In genomic region chr1:172530000-172530399, GRCh38 we compare ENCODE assay signal across 21 cellular contexts. TPM values are rescaled to one million over a fixed set of nuclear protein-coding genes. Genes with fewer than 3 reads are reported as not detected.
DNase-seq lines count a peak whose midpoint lies in the region; TF ChIP-seq lines count a peak whose summit lies in the region.
"Had no signal": no experiment of that assay in that cellular context is flagged by ENCODE, and none has a peak within 500 bp of the region (broad histone marks: within the 10 kb centered on the region; RNA-seq: fewer than 3 reads in every experiment).

No MANE protein-coding gene starts in this region.

- TF ChIP-seq CTCF in coronary artery (IDR thresholded peaks at IDR 0.05) (no peak), prostate gland (IDR thresholded peaks at IDR 0.05) (no peak)

- H3K4me3 ChIP-seq in coronary artery = no peak overlapping the region
- H3K4me3 ChIP-seq in prostate gland = no peak overlapping the region
- H3K4me3 ChIP-seq: HAP-1, lung, skin epidermis had no signal

- no peak for TF ChIP-seq POLR2A in prostate gland (IDR thresholded peaks at IDR 0.05)

- DNase-seq in SIG-M5 treated with dmso at 0.1 percent for 504 hours (lab: John Stamatoyannopoulos, UW; ENCODE audit: unreplicated experiment) (peak; percentile 45), SIG-M5 (lab: John Stamatoyannopoulos, UW) (no peak), NCI-H526 treated with DMSO at 0.1 percent for 48 hours (lab: John Stamatoyannopoulos, UW) (peak; percentile 73), amniotic epithelial cell (ENCODE audit: low read depth) (peak; percentile 61), renal cortical epithelial cell (ENCODE audit: low read depth) (peak; percentile 25), posterior vena cava (ENCODE audit: low spot score) (no peak), coronary artery (ENCODE audit: low spot score) (no peak), prostate gland (ENCODE audit: low spot score) (no peak)
- DNase-seq: 8988T; activated CD4-positive, alpha-beta memory T cell treated with anti-CD3 and anti-CD28 coated beads for 36 hours; activated CD8-positive, alpha-beta memory T cell treated with anti-CD3 and anti-CD28 coated beads, Interleukin-2, amount 50 U/mL, for 48 hours; AML-193; CD8-positive, alpha-beta T cell; IMR-90; kidney glomerular epithelial cell; NCI-H146; NCI-H510A treated with DMSO at 0.1 percent for 48 hours; stimulated activated CD4-positive, alpha-beta T cell treated with anti-CD3 and anti-CD28 coated beads, Interleukin-1b, Interleukin-23, amount 100 ng/mL, for 48 hours had no signal

- H3K27ac ChIP-seq in coronary artery = no peak overlapping the region
- peak overlapping the region in 1 of 2 donors; percentile 15 for H3K27ac ChIP-seq in prostate gland
- H3K27ac ChIP-seq: skin epidermis had no signal

- H3K36me3 ChIP-seq in prostate gland = no peaks in the 10 kb centered on the region

- WGBS in prostate gland = 8% methylated on average over 2 of the region's 2 CpGs

- no peaks in the 10 kb centered on the region for H3K27me3 ChIP-seq in prostate gland (replicated peaks; ENCODE audit: insufficient read depth)

- intact Hi-C loops in posterior vena cava (cut with DNase I) (no loop called here), prostate gland (cut with DNase I) (loop anchor here (5.0 to 10.0 kb wide), 2 partner anchors 78 to 945 kb away; partner anchors contain the start of gene PRDX6)

- H3K9me3 ChIP-seq in prostate gland = no peaks in the 10 kb centered on the region
- H3K9me3 ChIP-seq: HAP-1 had no signal

- no peaks in the 10 kb centered on the region for H3K4me1 ChIP-seq in prostate gland (replicated peaks)

RNA-seq across cellular contexts. Expression of gene SUCO, which starts 3.0 kb away (rescaled TPM):
- total RNA-seq in renal cortical epithelial cell (42.9 and 75.5 TPM in 2 replicates), posterior vena cava (10 to 100 TPM; 26.0 to 30.8 TPM), prostate gland (10 to 100 TPM; 39.5 to 84.9 TPM)

Comparison
In these comparisons a context has a peak if more than half of its experiments do, and no peak if none do; other contexts are left out.
1. DNase-seq: peak in SIG-M5 treated with dmso at 0.1 percent for 504 hours (single experiment), NCI-H526 treated with DMSO at 0.1 percent for 48 hours (single experiment), amniotic epithelial cell (single experiment) and renal cortical epithelial cell (single experiment); none in SIG-M5 (single experiment), posterior vena cava (single experiment), coronary artery (single experiment) and prostate gland (single experiment).